In genomic region chr6:104017410-104018381, GRCh38 we compare ENCODE assay signal across 23 cellular contexts.
"Had no signal": no experiment of that assay in that cellular context is flagged by ENCODE, and none has a peak within 500 bp of the region (broad histone marks: within the 10 kb centered on the region; RNA-seq: fewer than 3 reads in every experiment).

No MANE protein-coding gene starts in this region.

- H3K4me3 ChIP-seq: breast epithelium had no signal

- H3K27ac ChIP-seq: breast epithelium, WERI-Rb-1 had no signal

- H3K9me3 ChIP-seq: breast epithelium had no signal

- H3K4me1 Mint-ChIP-seq: activated CD4-positive, alpha-beta T cell treated with anti-CD3 and anti-CD28 coated beads for 36 hours; activated naive CD4-positive, alpha-beta T cell treated with anti-CD3 and anti-CD28 coated beads, Interleukin-2, amount 10 ng/mL, durations not matched to agents 7 days and 5 days; activated naive CD8-positive, alpha-beta T cell treated with anti-CD3 and anti-CD28 coated beads for 36 hours had no signal

- H3K36me3 ChIP-seq: breast epithelium, WERI-Rb-1 had no signal

- H3K27me3 ChIP-seq: breast epithelium had no signal

- H3K27me3 Mint-ChIP-seq: activated CD4-positive, alpha-beta T cell treated with anti-CD3 and anti-CD28 coated beads for 36 hours; activated CD8-positive, alpha-beta T cell treated with anti-CD3 and anti-CD28 coated beads for 36 hours; activated naive CD4-positive, alpha-beta T cell treated with anti-CD3 and anti-CD28 coated beads, Interleukin-2, amount 10 ng/mL, durations not matched to agents 7 days and 5 days; activated naive CD8-positive, alpha-beta T cell treated with anti-CD3 and anti-CD28 coated beads for 36 hours; IgD-negative memory B cell had no signal

- DNase-seq: activated CD4-positive, alpha-beta T cell treated with anti-CD3 and anti-CD28 coated beads for 36 hours; activated CD8-positive, alpha-beta memory T cell treated with anti-CD3 and anti-CD28 coated beads, Interleukin-2, amount 50 U/mL, for 4 hours; activated CD8-positive, alpha-beta T cell treated with anti-CD3 and anti-CD28 coated beads for 36 hours; activated gamma-delta T cell treated with Interleukin-2 at 50 U/mL for 16 hours; activated naive CD4-positive, alpha-beta T cell treated with anti-CD3 and anti-CD28 coated beads, Interleukin-2, amount 10 ng/mL, durations not matched to agents 7 days and 5 days; activated naive CD8-positive, alpha-beta T cell treated with anti-CD3 and anti-CD28 coated beads for 36 hours; activated T-cell treated with anti-CD3 and anti-CD28 coated beads, Interleukin-2, amount 50 U/mL, for 72 hours; KG1; NCI-H1092; NCI-H1417; NCI-H1930; NCI-H2171; NCI-H2227 treated with DMSO at 0.1 percent for 48 hours; NCI-H446 treated with DMSO at 0.1 percent for 48 hours; NCI-H526 treated with DMSO at 0.1 percent for 48 hours; NCI-H82; SIG-M5; T-helper 2 cell; T1000; WERI-Rb-1 had no signal

- H3K36me3 Mint-ChIP-seq: activated naive CD4-positive, alpha-beta T cell treated with anti-CD3 and anti-CD28 coated beads, Interleukin-2, amount 10 ng/mL, durations not matched to agents 7 days and 5 days; activated naive CD8-positive, alpha-beta T cell treated with anti-CD3 and anti-CD28 coated beads for 36 hours; IgD-negative memory B cell had no signal

- H3K4me3 Mint-ChIP-seq: activated CD4-positive, alpha-beta T cell treated with anti-CD3 and anti-CD28 coated beads for 36 hours; activated CD8-positive, alpha-beta T cell treated with anti-CD3 and anti-CD28 coated beads for 36 hours; activated naive CD4-positive, alpha-beta T cell treated with anti-CD3 and anti-CD28 coated beads, Interleukin-2, amount 10 ng/mL, durations not matched to agents 7 days and 5 days; activated naive CD8-positive, alpha-beta T cell treated with anti-CD3 and anti-CD28 coated beads for 36 hours; activated T-cell treated with anti-CD3 and anti-CD28 coated beads, Interleukin-2, amount 50 U/mL, for 72 hours; IgD-negative memory B cell had no signal

- H3K27ac Mint-ChIP-seq: activated CD4-positive, alpha-beta T cell treated with anti-CD3 and anti-CD28 coated beads for 36 hours; activated CD8-positive, alpha-beta T cell treated with anti-CD3 and anti-CD28 coated beads for 36 hours; activated naive CD4-positive, alpha-beta T cell treated with anti-CD3 and anti-CD28 coated beads, Interleukin-2, amount 10 ng/mL, durations not matched to agents 7 days and 5 days; activated naive CD8-positive, alpha-beta T cell treated with anti-CD3 and anti-CD28 coated beads for 36 hours; activated T-cell treated with anti-CD3 and anti-CD28 coated beads, Interleukin-2, amount 50 U/mL, for 72 hours; activated T-helper 2 cell treated with anti-CD3 and anti-CD28 coated beads, Interferon-gamma antibody, Interleukin-2, Interleukin-4, amounts not matched to agents 10 μg/mL and 5 μg/mL and 100 μg/mL, durations not matched to agents 14 hours and 24 hours and 36 hours; IgD-negative memory B cell had no signal

- ATAC-seq: activated CD4-positive, alpha-beta T cell treated with anti-CD3 and anti-CD28 coated beads for 36 hours; activated CD8-positive, alpha-beta T cell treated with anti-CD3 and anti-CD28 coated beads for 36 hours; activated T-cell treated with anti-CD3 and anti-CD28 coated beads, Interleukin-2, amount 50 U/mL, for 72 hours had no signal

- H3K9me3 Mint-ChIP-seq: activated CD8-positive, alpha-beta T cell treated with anti-CD3 and anti-CD28 coated beads for 36 hours; activated naive CD4-positive, alpha-beta T cell treated with anti-CD3 and anti-CD28 coated beads, Interleukin-2, amount 10 ng/mL, durations not matched to agents 7 days and 5 days; activated naive CD8-positive, alpha-beta T cell treated with anti-CD3 and anti-CD28 coated beads for 36 hours; activated T-helper 2 cell treated with anti-CD3 and anti-CD28 coated beads, Interferon-gamma antibody, Interleukin-2, Interleukin-4, amounts not matched to agents 10 μg/mL and 5 μg/mL and 100 μg/mL, durations not matched to agents 14 hours and 24 hours and 36 hours had no signal

- H3K4me1 ChIP-seq: breast epithelium had no signal
